In the genomic region with DNA sequence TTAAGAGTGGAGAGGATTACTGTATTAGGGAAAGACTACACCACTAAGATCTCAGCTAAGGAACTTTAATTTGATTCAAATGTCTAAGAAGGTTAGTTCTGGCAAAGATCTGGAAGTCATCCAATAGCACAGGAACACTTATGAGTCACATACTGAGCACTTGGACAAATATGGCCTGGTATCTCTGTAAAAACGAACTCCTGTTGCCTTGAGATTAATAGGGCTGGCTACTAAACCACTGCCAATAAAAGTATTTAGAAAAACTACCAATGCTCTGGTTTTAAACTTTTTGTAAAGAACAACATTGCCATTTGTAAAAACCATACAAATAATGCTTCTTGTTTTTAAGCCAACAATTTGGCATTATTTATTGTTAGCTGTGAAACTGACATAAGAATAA, we compare ENCODE assay signal across 11 cellular contexts.
DNase-seq lines count a peak whose midpoint lies in the region; ATAC-seq, FAIRE-seq and TF ChIP-seq lines count a peak whose summit lies in the region.
"Had no signal": no experiment of that assay in that cellular context is flagged by ENCODE, and none has a peak within 500 bp of the region (broad histone marks: within the 10 kb centered on the region; RNA-seq: fewer than 3 reads in every experiment).

No MANE protein-coding gene starts in this region.

- BruUV-seq in HepG2 (replicated peaks; lab: Mats Ljungman, UMichigan): no TSS peak

- no peak overlapping the region for H3K4me2 ChIP-seq in HepG2 (ENCODE audit: low read depth, low read length)
- H3K4me2 ChIP-seq: BLaER1 had no signal

- no peak for TF ChIP-seq RAD21 in HepG2 (CRISPR knock-in tag; IDR thresholded peaks at IDR 0.05)

- no peak for TF ChIP-seq POLR2A in right lobe of liver (IDR thresholded peaks at IDR 0.05)
- no peak for TF ChIP-seq POLR2A in HepG2 (IDR thresholded peaks at IDR 0.05; ENCODE audit: insufficient read depth in 1 of 2, low read depth in 2 of 2, low read length in 2 of 2)

- in situ Hi-C loops in HepG2 (cut with HindIII; ENCODE audit: extremely low pct_ligation_motif_present, low pct_unique_long_range_greater_than_20kb): no loop called here

- H4K20me1 ChIP-seq in HepG2 (ENCODE audit: insufficient read depth, low read length): no peaks in the 10 kb centered on the region
- H4K20me1 ChIP-seq: BLaER1 had no signal

- CTCF ChIA-PET in HepG2 (lab: Yijun Ruan, JAX; ENCODE audit: low intra/inter-chr PET ratio, low total read pairs): no interaction called here

- peaks cover 28% of the 10 kb centered on the region for H3K36me3 Mint-ChIP-seq in natural killer cell treated with Interleukin-12 subunit alpha and Interleukin-12 subunit beta and Interleukin-15 and Interleukin-18, amount 100 ng/mL, for 72 hours

- 13% methylated on average over 1 of the region's 1 CpG for WGBS in right lobe of liver (ENCODE audit: insufficient coverage, low coverage, low lambda C conversion rate, missing lambda C conversion rate)
- WGBS in HepG2 (ENCODE audit: low lambda C conversion rate): 86% methylated on average over 1 of the region's 1 CpG

- TF ChIP-seq CTCF in right lobe of liver (IDR thresholded peaks at IDR 0.05) (no peak), HepG2 (CRISPR knock-in tag; IDR thresholded peaks at IDR 0.05) (no peak), choroid plexus epithelial cell (conservative IDR thresholded peaks at IDR 0.05; ENCODE audit: low read depth, low read length) (no peak), lower lobe of right lung (IDR thresholded peaks at IDR 0.05) (no peak)

- H3K79me2 ChIP-seq in HepG2 (ENCODE audit: insufficient read depth, low read length): no peaks in the 10 kb centered on the region

- H3K27me3 ChIP-seq in right lobe of liver (no peaks in the 10 kb centered on the region), HepG2 (ENCODE audit: control insufficient read depth in 1 of 2, insufficient read depth in 2 of 2, low read length in 2 of 2) (no peaks in the 10 kb centered on the region), lower lobe of right lung (ENCODE audit: low read depth) (no peaks in the 10 kb centered on the region)
- H3K27me3 ChIP-seq: BLaER1 had no signal

- TF ChIP-seq EP300 in HepG2 (IDR thresholded peaks at IDR 0.05; ENCODE audit: low read depth in 2 of 2, low read length in 2 of 2): no peak
- no peak for TF ChIP-seq EP300 in HepG2 (CRISPR knock-in tag; IDR thresholded peaks at IDR 0.05; ENCODE audit: borderline replicate concordance)

- POLR2A ChIA-PET in HepG2 (lab: Yijun Ruan, JAX): no interaction called here

- no peaks in the 10 kb centered on the region for H3K27me3 Mint-ChIP-seq in natural killer cell treated with Interleukin-12 subunit alpha and Interleukin-12 subunit beta and Interleukin-15 and Interleukin-18, amount 100 ng/mL, for 72 hours

- peak; percentile 39 to 69 (median 62) for ATAC-seq in right lobe of liver
- ATAC-seq in HepG2: no peak
- peak; percentile 67 to 87 for ATAC-seq in lower lobe of right lung
- ATAC-seq in HG03039 (IDR thresholded peaks at IDR 0.05; ENCODE audit: unreplicated experiment): no peak
- ATAC-seq in GM18498 (IDR thresholded peaks at IDR 0.05; ENCODE audit: unreplicated experiment): no peak
- no peak for ATAC-seq in natural killer cell treated with Interleukin-12 subunit alpha and Interleukin-12 subunit beta and Interleukin-15 and Interleukin-18, amount 100 ng/mL, for 72 hours

- peaks cover 0 to 42% (median 21%) of the 10 kb centered on the region in 4 donors for H3K36me3 ChIP-seq in right lobe of liver
- peaks cover 16 to 84% of the 10 kb centered on the region in 2 experiments for H3K36me3 ChIP-seq in HepG2 (replicated peaks in 1 of 2; ENCODE audit: control insufficient read depth in 1 of 2, insufficient read depth in 2 of 2, low read length in 2 of 2)
- H3K36me3 ChIP-seq in lower lobe of right lung: peaks cover 69% of the 10 kb centered on the region

- no peaks in the 10 kb centered on the region for H3K9me3 ChIP-seq in right lobe of liver
- no peaks in the 10 kb centered on the region for H3K9me3 ChIP-seq in HepG2 (ENCODE audit: low read length)
- no peaks in the 10 kb centered on the region for H3K9me3 ChIP-seq in lower lobe of right lung
- H3K9me3 ChIP-seq: BLaER1 had no signal

- no peak overlapping the region for H3K4me3 Mint-ChIP-seq in natural killer cell treated with Interleukin-12 subunit alpha and Interleukin-12 subunit beta and Interleukin-15 and Interleukin-18, amount 100 ng/mL, for 72 hours

- no peaks in the 10 kb centered on the region for H3K9me3 Mint-ChIP-seq in natural killer cell treated with Interleukin-12 subunit alpha and Interleukin-12 subunit beta and Interleukin-15 and Interleukin-18, amount 100 ng/mL, for 72 hours

- no peak overlapping the region for H2AFZ ChIP-seq in HepG2 (ENCODE audit: low read length)

- H3K9ac ChIP-seq in HepG2 (ENCODE audit: insufficient read depth, low read depth, low read length): no peak overlapping the region
- H3K9ac ChIP-seq: BLaER1 had no signal

- no peak overlapping the region for H3K4me3 ChIP-seq in right lobe of liver
- H3K4me3 ChIP-seq in HepG2 (replicated peaks in 1 of 3; ENCODE audit: insufficient read depth in 1 of 3, low read depth in 2 of 3, low read length in 3 of 3): no peak overlapping the region
- no peak overlapping the region for H3K4me3 ChIP-seq in choroid plexus epithelial cell (ENCODE audit: low read depth, low read length)
- no peak overlapping the region for H3K4me3 ChIP-seq in lower lobe of right lung
- H3K4me3 ChIP-seq: BLaER1 had no signal

- no peak overlapping the region for H3K27ac Mint-ChIP-seq in natural killer cell treated with Interleukin-12 subunit alpha and Interleukin-12 subunit beta and Interleukin-15 and Interleukin-18, amount 100 ng/mL, for 72 hours

- no peak for DNase-seq in right lobe of liver
- no peak for DNase-seq in HepG2 (ENCODE audit: low spot score)
- peak; percentile 99 for DNase-seq in choroid plexus epithelial cell (ENCODE audit: low read depth)
- no peak for DNase-seq in lower lobe of right lung
- DNase-seq in NCI-H1436 treated with DMSO at 0.1 percent for 48 hours (lab: John Stamatoyannopoulos, UW): no peak
- no peak for DNase-seq in natural killer cell treated with Interleukin-12 subunit alpha and Interleukin-12 subunit beta and Interleukin-15 and Interleukin-18, amount 100 ng/mL, for 72 hours (ENCODE audit: low spot score)
- DNase-seq: occipital lobe, T-helper 2 cell had no signal

- H3K4me1 ChIP-seq in right lobe of liver (peaks cover 0 to 16% (median 0%) of the 10 kb centered on the region in 4 donors), HepG2 (ENCODE audit: insufficient read depth, low read length) (no peaks in the 10 kb centered on the region), lower lobe of right lung (peaks cover 13% of the 10 kb centered on the region)
- H3K4me1 ChIP-seq: BLaER1 had no signal

- intact Hi-C loops in right lobe of liver (cut with DNase I) (no loop called here), HepG2 (cut with micrococcal nuclease; ENCODE audit: unreplicated experiment) (no loop called here), lower lobe of right lung (cut with DNase I) (no loop called here)

- peaks cover 0 to 3% of the 10 kb centered on the region in 2 donors for H3K4me1 Mint-ChIP-seq in natural killer cell treated with Interleukin-12 subunit alpha and Interleukin-12 subunit beta and Interleukin-15 and Interleukin-18, amount 100 ng/mL, for 72 hours (ENCODE audit: low read depth in 2 of 2)

- H3K27ac ChIP-seq in right lobe of liver: no peak overlapping the region
- H3K27ac ChIP-seq in HepG2 (ENCODE audit: extremely low read length, insufficient read depth, low read length): no peak overlapping the region
- no peak overlapping the region for H3K27ac ChIP-seq in lower lobe of right lung
- H3K27ac ChIP-seq: BLaER1 had no signal

- FAIRE-seq in HepG2 (lab: Jason Lieb, UNC): no peak

TF ChIP-seq in HepG2, 621 proteins besides CTCF, POLR2A, EP300 and RAD21 (continues in another document):
- TF ChIP-seq ZNF432 (CRISPR knock-in tag; IDR thresholded peaks at IDR 0.05; ENCODE audit: borderline replicate concordance): no peak
- no peak for TF ChIP-seq ZNF678 (CRISPR knock-in tag; IDR thresholded peaks at IDR 0.05)
- no peak for TF ChIP-seq ZNF484 (CRISPR knock-in tag; IDR thresholded peaks at IDR 0.05; ENCODE audit: borderline replicate concordance, low read depth)
- TF ChIP-seq NR2C2 (CRISPR knock-in tag; IDR thresholded peaks at IDR 0.05; ENCODE audit: borderline replicate concordance): no peak
- no peak for TF ChIP-seq MED13 (CRISPR knock-in tag; IDR thresholded peaks at IDR 0.05)
- TF ChIP-seq MTF2 (CRISPR knock-in tag; IDR thresholded peaks at IDR 0.05; ENCODE audit: borderline replicate concordance): no peak
- TF ChIP-seq, protein P1, sequence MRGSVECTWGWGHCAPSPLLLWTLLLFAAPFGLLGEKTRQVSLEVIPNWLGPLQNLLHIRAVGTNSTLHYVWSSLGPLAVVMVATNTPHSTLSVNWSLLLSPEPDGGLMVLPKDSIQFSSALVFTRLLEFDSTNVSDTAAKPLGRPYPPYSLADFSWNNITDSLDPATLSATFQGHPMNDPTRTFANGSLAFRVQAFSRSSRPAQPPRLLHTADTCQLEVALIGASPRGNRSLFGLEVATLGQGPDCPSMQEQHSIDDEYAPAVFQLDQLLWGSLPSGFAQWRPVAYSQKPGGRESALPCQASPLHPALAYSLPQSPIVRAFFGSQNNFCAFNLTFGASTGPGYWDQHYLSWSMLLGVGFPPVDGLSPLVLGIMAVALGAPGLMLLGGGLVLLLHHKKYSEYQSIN (CRISPR knock-in tag; IDR thresholded peaks at IDR 0.05; ENCODE audit: borderline replicate concordance): no peak
- no peak for TF ChIP-seq POLR2G (IDR thresholded peaks at IDR 0.05; ENCODE audit: low read depth, low read length)
- no peak for TF ChIP-seq SETDB1 (CRISPR knock-in tag; IDR thresholded peaks at IDR 0.05; ENCODE audit: borderline replicate concordance)
- TF ChIP-seq, protein P2, sequence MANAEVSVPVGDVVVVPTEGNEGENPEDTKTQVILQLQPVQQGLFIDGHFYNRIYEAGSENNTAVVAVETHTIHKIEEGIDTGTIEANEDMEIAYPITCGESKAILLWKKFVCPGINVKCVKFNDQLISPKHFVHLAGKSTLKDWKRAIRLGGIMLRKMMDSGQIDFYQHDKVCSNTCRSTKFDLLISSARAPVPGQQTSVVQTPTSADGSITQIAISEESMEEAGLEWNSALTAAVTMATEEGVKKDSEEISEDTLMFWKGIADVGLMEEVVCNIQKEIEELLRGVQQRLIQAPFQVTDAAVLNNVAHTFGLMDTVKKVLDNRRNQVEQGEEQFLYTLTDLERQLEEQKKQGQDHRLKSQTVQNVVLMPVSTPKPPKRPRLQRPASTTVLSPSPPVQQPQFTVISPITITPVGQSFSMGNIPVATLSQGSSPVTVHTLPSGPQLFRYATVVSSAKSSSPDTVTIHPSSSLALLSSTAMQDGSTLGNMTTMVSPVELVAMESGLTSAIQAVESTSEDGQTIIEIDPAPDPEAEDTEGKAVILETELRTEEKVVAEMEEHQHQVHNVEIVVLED (CRISPR knock-in tag; IDR thresholded peaks at IDR 0.05; ENCODE audit: borderline replicate concordance): no peak
- no peak for TF ChIP-seq GZF1 (CRISPR knock-in tag; IDR thresholded peaks at IDR 0.05)

Comparison
In these comparisons a context has a peak if more than half of its experiments do, and no peak if none do; other contexts are left out.
1. ATAC-seq: peak in right lobe of liver (4 of 4) and lower lobe of right lung (2 of 2); none in HepG2 (single experiment), HG03039 (single experiment), GM18498 (single experiment) and natural killer cell treated with Interleukin-12 subunit alpha and Interleukin-12 subunit beta and Interleukin-15 and Interleukin-18, amount 100 ng/mL, for 72 hours (0 of 2).